24 cellular contexts compared by ENCODE assay signal in the genomic region with DNA sequence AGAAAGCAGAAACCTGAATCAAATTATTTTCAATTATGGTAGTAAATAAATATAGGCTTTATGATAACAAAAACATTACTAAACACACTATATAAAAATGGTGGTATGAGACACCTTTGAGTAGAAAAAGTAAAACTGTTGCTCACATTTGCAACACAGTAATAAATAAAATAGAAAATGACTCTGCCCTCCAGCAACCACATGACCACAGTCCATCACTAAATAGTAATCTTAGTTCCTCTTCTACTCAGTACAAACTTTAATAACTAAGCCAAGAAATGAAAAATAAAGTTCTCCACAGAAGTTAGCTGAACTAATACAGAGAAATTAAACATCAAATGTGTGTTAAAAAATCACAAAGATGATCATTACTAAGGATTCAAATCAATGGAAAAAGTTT.
"Had no signal": no experiment of that assay in that cellular context is flagged by ENCODE, and none has a peak within 500 bp of the region (broad histone marks: within the 10 kb centered on the region; RNA-seq: fewer than 3 reads in every experiment).

No MANE protein-coding gene starts in this region.

- ATAC-seq: activated T-cell treated with anti-CD3 and anti-CD28 coated beads, Interleukin-2, amount 50 U/mL, for 4 hours; PC-3; SK-N-SH treated with all-trans-retinoic acid at 6 μM for 48 hours had no signal

- DNase-seq: activated B cell treated with CpG ODN at 0.5 μM for 24 hours; activated CD4-positive, alpha-beta memory T cell treated with anti-CD3 and anti-CD28 coated beads for 36 hours; activated CD4-positive, alpha-beta T cell treated with anti-CD3 and anti-CD28 coated beads for 1 hour; activated CD4-positive, alpha-beta T cell treated with anti-CD3 and anti-CD28 coated beads, Interleukin-2, amount 10 ng/mL, durations not matched to agents 24 days and 14 days; activated CD8-positive, alpha-beta memory T cell treated with anti-CD3 and anti-CD28 coated beads for 24 hours; activated effector memory CD4-positive, alpha-beta T cell treated with anti-CD3 and anti-CD28 coated beads, Interleukin-2, amount 50 U/mL, for 16 hours; activated naive CD4-positive, alpha-beta T cell treated with anti-CD3 and anti-CD28 coated beads for 36 hours; activated T-cell treated with anti-CD3 and anti-CD28 coated beads, Interleukin-2, amount 50 U/mL, for 4 hours; amygdala; NCI-H1105 treated with DMSO at 0.1 percent for 48 hours; NCI-H1436 treated with DMSO at 0.1 percent for 48 hours; NCI-H187; NCI-H2081; NCI-H510A treated with DMSO at 0.1 percent for 48 hours; NCI-H69; PC-3; SHP77 had no signal

- H3K27ac Mint-ChIP-seq: activated B cell treated with CpG ODN at 0.5 μM for 24 hours; activated CD4-positive, alpha-beta memory T cell treated with anti-CD3 and anti-CD28 coated beads for 36 hours; activated CD4-positive, alpha-beta T cell treated with anti-CD3 and anti-CD28 coated beads, Interleukin-2, amount 10 ng/mL, durations not matched to agents 24 days and 14 days; activated naive CD4-positive, alpha-beta T cell treated with anti-CD3 and anti-CD28 coated beads for 36 hours; activated naive CD8-positive, alpha-beta T cell; brain; dendritic cell treated with granulocyte-macrophage colony-stimulating factor and Interleukin-4, amounts not matched to agents 40 ng/mL and 50 ng/mL, for 4 days; T-helper 1 cell treated with Interleukin-12 subunit alpha and Interleukin-12 subunit beta and Interleukin-4 antibody, amounts not matched to agents 30 μg/mL and 1 μg/mL, for 36 hours had no signal

- H3K27ac ChIP-seq: SJSA1 had no signal

- H3K27me3 ChIP-seq: SJSA1 had no signal

- H3K4me3 Mint-ChIP-seq: activated B cell treated with CpG ODN at 0.5 μM for 24 hours; activated CD4-positive, alpha-beta memory T cell treated with anti-CD3 and anti-CD28 coated beads for 36 hours; activated CD4-positive, alpha-beta T cell treated with anti-CD3 and anti-CD28 coated beads, Interleukin-2, amount 10 ng/mL, durations not matched to agents 24 days and 14 days; activated naive CD4-positive, alpha-beta T cell treated with anti-CD3 and anti-CD28 coated beads for 36 hours; activated naive CD8-positive, alpha-beta T cell; activated T-cell treated with anti-CD3 and anti-CD28 coated beads, Interleukin-2, amount 50 U/mL, for 4 hours; brain; central memory CD8-positive, alpha-beta T cell; dendritic cell treated with granulocyte-macrophage colony-stimulating factor and Interleukin-4, amounts not matched to agents 40 ng/mL and 50 ng/mL, for 4 days; T-helper 1 cell treated with Interleukin-12 subunit alpha and Interleukin-12 subunit beta and Interleukin-4 antibody, amounts not matched to agents 30 μg/mL and 1 μg/mL, for 36 hours had no signal

- H3K4me1 ChIP-seq: SJSA1 had no signal

- H3K27me3 Mint-ChIP-seq: activated B cell treated with CpG ODN at 0.5 μM for 24 hours; activated CD4-positive, alpha-beta memory T cell treated with anti-CD3 and anti-CD28 coated beads for 36 hours; activated CD4-positive, alpha-beta T cell treated with anti-CD3 and anti-CD28 coated beads, Interleukin-2, amount 10 ng/mL, durations not matched to agents 24 days and 14 days; activated naive CD8-positive, alpha-beta T cell; brain; central memory CD8-positive, alpha-beta T cell; dendritic cell treated with granulocyte-macrophage colony-stimulating factor and Interleukin-4, amounts not matched to agents 40 ng/mL and 50 ng/mL, for 4 days had no signal

- H3K36me3 ChIP-seq: SJSA1 had no signal

- H3K4me3 ChIP-seq: SJSA1 had no signal

- H3K4me1 Mint-ChIP-seq: activated B cell treated with CpG ODN at 0.5 μM for 24 hours; activated CD4-positive, alpha-beta T cell treated with anti-CD3 and anti-CD28 coated beads, Interleukin-2, amount 10 ng/mL, durations not matched to agents 24 days and 14 days; brain; central memory CD8-positive, alpha-beta T cell had no signal

- H3K36me3 Mint-ChIP-seq: activated CD4-positive, alpha-beta memory T cell treated with anti-CD3 and anti-CD28 coated beads for 36 hours had no signal

- H3K9me3 Mint-ChIP-seq: activated B cell treated with CpG ODN at 0.5 μM for 24 hours; activated CD4-positive, alpha-beta memory T cell treated with anti-CD3 and anti-CD28 coated beads for 36 hours; activated CD4-positive, alpha-beta T cell treated with anti-CD3 and anti-CD28 coated beads, Interleukin-2, amount 10 ng/mL, durations not matched to agents 24 days and 14 days; activated naive CD4-positive, alpha-beta T cell treated with anti-CD3 and anti-CD28 coated beads for 36 hours; dendritic cell treated with granulocyte-macrophage colony-stimulating factor and Interleukin-4, amounts not matched to agents 40 ng/mL and 50 ng/mL, for 4 days; T-helper 1 cell treated with Interleukin-12 subunit alpha and Interleukin-12 subunit beta and Interleukin-4 antibody, amounts not matched to agents 30 μg/mL and 1 μg/mL, for 36 hours had no signal

- H3K9me3 ChIP-seq: SJSA1 had no signal
